In genomic region chr1:115545791-115546733, GRCh38 we compare ENCODE assay signal across 8 cellular contexts.
DNase-seq lines count a peak whose midpoint lies in the region; TF ChIP-seq lines count a peak whose summit lies in the region.

No MANE protein-coding gene starts in this region.

- H4K20me1 ChIP-seq in osteoblast (ENCODE audit: insufficient read depth, low read length) = no peaks in the 10 kb centered on the region

- POLR2A ChIA-PET in AG04449 (lab: Yijun Ruan, JAX) = interaction anchor here (0.6 to 1.1 kb wide), 2 partner anchors 16 to 53 kb away, joined by 3 to 4 read pairs; no protein-coding TSS in a partner anchor

- intact Hi-C loops in esophagus muscularis mucosa (cut with DNase I) = no loop called here

- DNase-seq in AG04449 (ENCODE audit: low read depth, low spot score) (peak; percentile 92), GM03348 (ENCODE audit: low spot score) (peak; percentile 91), OCI-M1 (lab: John Stamatoyannopoulos, UW) (peak; percentile 15), esophagus muscularis mucosa (ENCODE audit: extremely low spot score) (no peak), osteoblast (ENCODE audit: insufficient read length, low spot score, missing footprints) (peak; percentile 84), NOMO-1 treated with DMSO at 0.1 percent for 48 hours (lab: John Stamatoyannopoulos, UW; ENCODE audit: unreplicated experiment) (no peak), cortex of kidney (lab: John Stamatoyannopoulos, UW) (no peak), pons (ENCODE audit: low spot score) (no peak)

- H3K27ac ChIP-seq in esophagus muscularis mucosa (replicated peaks in 1 of 4) (peak overlapping the region in 1 of 4 donors; percentile 40), osteoblast (ENCODE audit: low read depth, low read length) (peak overlapping the region; percentile 94)

- peak overlapping the region; percentile 53 for H2AFZ ChIP-seq in osteoblast (ENCODE audit: low read length)

- peak; percentile 87 for TF ChIP-seq CTCF in AG04449 (IDR thresholded peaks at IDR 0.05; ENCODE audit: insufficient read depth, low read length, missing control alignments)
- peak; percentile 35 to 52 (median 36) for TF ChIP-seq CTCF in esophagus muscularis mucosa (IDR thresholded peaks at IDR 0.05)
- peak; percentile 80 for TF ChIP-seq CTCF in osteoblast (IDR thresholded peaks at IDR 0.05; ENCODE audit: extremely low read depth, low read depth, low read length)

- no peak for TF ChIP-seq EP300 in esophagus muscularis mucosa (IDR thresholded peaks at IDR 0.05)

- H3K4me3 ChIP-seq in AG04449 (ENCODE audit: low read depth, low read length) (peak overlapping the region; percentile 27), esophagus muscularis mucosa (no peak overlapping the region), osteoblast (ENCODE audit: insufficient read depth, low read length) (peak overlapping the region; percentile 19)

- H3K36me3 ChIP-seq in esophagus muscularis mucosa (no peaks in the 10 kb centered on the region), osteoblast (ENCODE audit: insufficient read depth, low read length) (no peaks in the 10 kb centered on the region)

- H3K9me3 ChIP-seq in esophagus muscularis mucosa (no peaks in the 10 kb centered on the region), osteoblast (ENCODE audit: low read depth, low read length) (no peaks in the 10 kb centered on the region)

- no peaks in the 10 kb centered on the region for H3K79me2 ChIP-seq in osteoblast (ENCODE audit: insufficient read depth, low read length)

- WGBS in esophagus muscularis mucosa = 47% methylated on average over 9 of the region's 9 CpGs

- TF ChIP-seq POLR2A in esophagus muscularis mucosa (IDR thresholded peaks at IDR 0.05; ENCODE audit: low read depth) = no peak

- CTCF ChIA-PET in AG04449 (lab: Yijun Ruan, JAX) = interaction anchor here (1.0 to 3.2 kb wide), 7 partner anchors 11 to 409 kb away, joined by 3 to 15 read pairs (median 4); no protein-coding TSS in a partner anchor

- H3K4me2 ChIP-seq in osteoblast (ENCODE audit: insufficient read depth, low read length) = peak overlapping the region; percentile 68

- peaks cover 7 to 12% (median 12%) of the 10 kb centered on the region in 4 donors for H3K4me1 ChIP-seq in esophagus muscularis mucosa
- peaks cover 30% of the 10 kb centered on the region for H3K4me1 ChIP-seq in osteoblast (ENCODE audit: insufficient read depth, low read length)

- H3K27me3 ChIP-seq in esophagus muscularis mucosa (no peaks in the 10 kb centered on the region), osteoblast (ENCODE audit: insufficient read depth, low read length) (no peaks in the 10 kb centered on the region)

Comparison
In these comparisons a context has a peak if more than half of its experiments do, and no peak if none do; other contexts are left out.
1. DNase-seq: peak in AG04449 (single experiment), GM03348 (single experiment), OCI-M1 (single experiment) and osteoblast (single experiment); none in esophagus muscularis mucosa (single experiment), NOMO-1 treated with DMSO at 0.1 percent for 48 hours (single experiment), cortex of kidney (single experiment) and pons (single experiment).
2. H3K4me3 ChIP-seq: peak in AG04449 (single experiment) and osteoblast (single experiment); none in esophagus muscularis mucosa (0 of 4).
3. CTCF ChIP-seq: peak in every context shown above with its lines; median percentile 87 in AG04449; 80 in osteoblast; 36 in esophagus muscularis mucosa.